In the genomic region with DNA sequence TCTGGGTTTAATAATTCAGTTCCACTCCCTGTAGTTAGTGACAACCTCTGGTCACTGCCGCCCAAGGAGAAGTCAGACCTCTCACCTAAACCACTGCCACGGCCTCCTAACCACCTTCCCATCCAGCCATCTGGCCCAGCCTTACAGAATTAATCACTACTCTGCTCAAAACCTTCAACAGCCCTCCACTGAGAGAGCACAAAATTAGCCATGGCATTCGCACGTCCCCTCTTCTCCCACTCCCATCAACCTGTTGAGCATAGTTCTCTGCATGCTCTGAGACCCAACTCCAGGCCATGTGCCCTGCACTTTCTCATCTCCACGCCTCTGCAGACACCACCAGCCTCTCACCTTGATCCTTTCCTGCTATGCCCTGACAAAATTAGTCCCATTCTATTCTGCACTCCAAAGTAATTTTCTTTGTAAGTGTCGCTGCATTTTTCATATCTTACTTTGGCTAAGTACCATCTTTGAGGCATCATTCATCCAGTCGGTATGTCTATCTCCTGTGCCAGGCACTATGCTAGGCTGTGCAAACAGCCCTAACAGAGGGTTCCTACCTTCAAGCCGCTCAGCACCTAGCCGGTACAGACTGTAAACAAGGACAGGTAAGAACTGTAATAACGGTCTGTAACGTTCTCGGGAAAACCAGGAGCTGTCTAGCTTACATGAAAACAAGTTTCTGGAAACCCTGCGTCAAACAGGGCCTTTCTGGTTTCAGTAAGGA, we compare ENCODE assay signal across 8 cellular contexts. TPM values are rescaled to one million over a fixed set of nuclear protein-coding genes. Genes with fewer than 3 reads are reported as not detected.
DNase-seq lines count a peak whose midpoint lies in the region; ATAC-seq and TF ChIP-seq lines count a peak whose summit lies in the region.

No MANE protein-coding gene starts in this region.

- peak overlapping the region; percentile 49 for H3K4me3 ChIP-seq in iPS-11a (ENCODE audit: low read depth, low read length)
- H3K4me3 ChIP-seq in skin epidermis, result peak overlapping the region; percentile 49 to 78 (median 65)

- POLR2A ChIA-PET in HEK293T (lab: Yijun Ruan, JAX), result interaction anchor here (0.9 to 1.9 kb wide), 3 partner anchors 11 to 44 kb away, joined by 3 to 11 read pairs (median 5); a partner anchor contains a TSS

- H3K27ac Mint-ChIP-seq in activated naive CD4-positive, alpha-beta T cell treated with anti-CD3 and anti-CD28 coated beads, Interleukin-2, amount 50 U/mL, for 72 hours, result peak overlapping the region; percentile 73 to 87

- DNase-seq in activated naive CD4-positive, alpha-beta T cell treated with anti-CD3 and anti-CD28 coated beads, Interleukin-2, amount 50 U/mL, for 72 hours (ENCODE audit: low spot score in 2 of 2), result no peak
- DNase-seq in SKM-1 (lab: John Stamatoyannopoulos, UW; ENCODE audit: unreplicated experiment) (no peak), HEK293T (ENCODE audit: extremely low spot score) (no peak), NCI-H1048 (lab: John Stamatoyannopoulos, UW) (no peak)

- no peaks in the 10 kb centered on the region for H3K9me3 Mint-ChIP-seq in activated naive CD4-positive, alpha-beta T cell treated with anti-CD3 and anti-CD28 coated beads, Interleukin-2, amount 50 U/mL, for 72 hours

- no peak for TF ChIP-seq CTCF in C4-2B (conservative IDR thresholded peaks at IDR 0.05)

- peak; percentile 15 for ATAC-seq in HG02642 (IDR thresholded peaks at IDR 0.05; ENCODE audit: poor library complexity, unreplicated experiment)
- ATAC-seq in activated naive CD4-positive, alpha-beta T cell treated with anti-CD3 and anti-CD28 coated beads, Interleukin-2, amount 50 U/mL, for 72 hours, result peak; percentile 30 to 41

- CTCF ChIA-PET in HEK293T (lab: Yijun Ruan, JAX), result no interaction called here

- H3K27ac ChIP-seq in C4-2B (peak overlapping the region; percentile 90), skin epidermis (peak overlapping the region in 18 of 21 experiments; percentile 47 to 89 (median 76))

- peaks cover 5 to 8% of the 10 kb centered on the region in 2 donors for H3K36me3 Mint-ChIP-seq in activated naive CD4-positive, alpha-beta T cell treated with anti-CD3 and anti-CD28 coated beads, Interleukin-2, amount 50 U/mL, for 72 hours

TF ChIP-seq in HEK293T, 16 proteins besides CTCF, POLR2A, EP300 and RAD21:
- TF ChIP-seq BHLHE40 (IDR thresholded peaks at IDR 0.05; ENCODE audit: borderline replicate concordance), result no peak
- TF ChIP-seq SP1 (IDR thresholded peaks at IDR 0.05), result no peak
- no peak for TF ChIP-seq ARNT (IDR thresholded peaks at IDR 0.05)
- no peak for TF ChIP-seq FOXK2 (IDR thresholded peaks at IDR 0.05)
- no peak for TF ChIP-seq FOXM1 (IDR thresholded peaks at IDR 0.05; ENCODE audit: borderline replicate concordance)
- TF ChIP-seq LEF1 (IDR thresholded peaks at IDR 0.05; ENCODE audit: borderline replicate concordance), result no peak
- TF ChIP-seq SUZ12 (IDR thresholded peaks at IDR 0.05), result no peak
- TF ChIP-seq ZNF384 (IDR thresholded peaks at IDR 0.05), result no peak
- TF ChIP-seq TARDBP (IDR thresholded peaks at IDR 0.05), result no peak
- no peak for TF ChIP-seq ELF4 (IDR thresholded peaks at IDR 0.05)
- TF ChIP-seq HDGF (IDR thresholded peaks at IDR 0.05; ENCODE audit: borderline replicate concordance), result no peak
- no peak for TF ChIP-seq NFRKB (IDR thresholded peaks at IDR 0.05)
- TF ChIP-seq, protein P1, sequence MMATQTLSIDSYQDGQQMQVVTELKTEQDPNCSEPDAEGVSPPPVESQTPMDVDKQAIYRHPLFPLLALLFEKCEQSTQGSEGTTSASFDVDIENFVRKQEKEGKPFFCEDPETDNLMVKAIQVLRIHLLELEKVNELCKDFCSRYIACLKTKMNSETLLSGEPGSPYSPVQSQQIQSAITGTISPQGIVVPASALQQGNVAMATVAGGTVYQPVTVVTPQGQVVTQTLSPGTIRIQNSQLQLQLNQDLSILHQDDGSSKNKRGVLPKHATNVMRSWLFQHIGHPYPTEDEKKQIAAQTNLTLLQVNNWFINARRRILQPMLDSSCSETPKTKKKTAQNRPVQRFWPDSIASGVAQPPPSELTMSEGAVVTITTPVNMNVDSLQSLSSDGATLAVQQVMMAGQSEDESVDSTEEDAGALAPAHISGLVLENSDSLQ (IDR thresholded peaks at IDR 0.05), result no peak
- TF ChIP-seq FOXA1 (IDR thresholded peaks at IDR 0.05), result no peak
- TF ChIP-seq CTBP1 (IDR thresholded peaks at IDR 0.05; ENCODE audit: borderline replicate concordance), result no peak
- TF ChIP-seq L3MBTL2 (conservative IDR thresholded peaks at IDR 0.05), result no peak

RNA-seq across cellular contexts. Expression of a gene that starts 1.0 kb away (rescaled TPM):
- total RNA-seq in activated naive CD4-positive, alpha-beta T cell treated with anti-CD3 and anti-CD28 coated beads, Interleukin-2, amount 50 U/mL, for 72 hours, result 10 to 100 TPM; 33.9 to 41.3 TPM

RNA-seq across cellular contexts. Expression of a gene that starts 43.4 kb away (rescaled TPM):
- 100 to 1,000 TPM in 1 of 2 donors, 10 to 100 TPM in 1; 97.6 to 107 TPM for total RNA-seq in activated naive CD4-positive, alpha-beta T cell treated with anti-CD3 and anti-CD28 coated beads, Interleukin-2, amount 50 U/mL, for 72 hours
